22 cellular contexts compared by ENCODE assay signal in genomic region chr4:180350866-180351350, GRCh38.
"Had no signal": no experiment of that assay in that cellular context is flagged by ENCODE, and none has a peak within 500 bp of the region (broad histone marks: within the 10 kb centered on the region; RNA-seq: fewer than 3 reads in every experiment).

No MANE protein-coding gene starts in this region.

- DNase-seq: effector CD8-positive, alpha-beta T cell; endodermal cell; foreskin keratinocyte; heart left ventricle; kidney; mesendoderm; naive thymus-derived CD8-positive, alpha-beta T cell; occipital lobe; ovary; posterior cingulate gyrus; psoas muscle; right cardiac atrium; sigmoid colon; stimulated activated CD4-positive, alpha-beta T cell treated with anti-CD3 and anti-CD28 coated beads, Interleukin-2, amount 100 ng/mL, for 24 hours; stimulated activated CD4-positive, alpha-beta T cell treated with anti-CD3 and anti-CD28 coated beads, Interleukin-4, amount 100 ng/mL, for 4 hours; stimulated activated naive CD8-positive, alpha-beta T cell treated with anti-CD3 and anti-CD28 coated beads, Interleukin-15, Interleukin-2, amounts not matched to agents 100 U/mL and 50 U/mL, for 24 hours; substantia nigra; testis; tibial artery had no signal

- H3K36me3 ChIP-seq: gastroesophageal sphincter, heart left ventricle, ovary, sigmoid colon, tibial artery had no signal

- H3K27me3 ChIP-seq: foreskin keratinocyte, gastroesophageal sphincter, heart left ventricle, hepatocyte, ovary, sigmoid colon, testis, tibial artery had no signal

- H3K27ac ChIP-seq: epithelial cell of prostate, foreskin keratinocyte, gastroesophageal sphincter, heart left ventricle, hepatocyte, ovary, psoas muscle, sigmoid colon, testis, tibial artery had no signal

- H3K4me3 ChIP-seq: gastroesophageal sphincter, heart left ventricle, hepatocyte, ovary, psoas muscle, sigmoid colon, testis, tibial artery had no signal

- H3K9me3 ChIP-seq: gastroesophageal sphincter, ovary, psoas muscle, sigmoid colon, testis, tibial artery had no signal

- H3K4me1 ChIP-seq: foreskin keratinocyte, gastroesophageal sphincter, heart left ventricle, psoas muscle, sigmoid colon, testis, tibial artery had no signal
